ENCODE assay signal across 7 cellular contexts in genomic region chr17:32235588-32235987, GRCh38.
"Had no signal": no experiment of that assay in that cellular context is flagged by ENCODE, and none has a peak within 500 bp of the region (broad histone marks: within the 10 kb centered on the region; RNA-seq: fewer than 3 reads in every experiment).

No MANE protein-coding gene starts in this region.

- ATAC-seq: GM23338, K562 had no signal

- H3K4me3 ChIP-seq: GM23338, K562 had no signal

- H2AFZ ChIP-seq: GM23338 had no signal

- DNase-seq: H9, HCEC 1CT, HFFc6, IMR-90, KG1 had no signal

- H3K4me2 ChIP-seq: GM23338 had no signal
